ENCODE assay signal across 12 cellular contexts in genomic region chr2:73020657-73021370, GRCh38. TPM values are rescaled to one million over a fixed set of nuclear protein-coding genes. Genes with fewer than 3 reads are reported as not detected.
DNase-seq lines count a peak whose midpoint lies in the region; ATAC-seq and TF ChIP-seq lines count a peak whose summit lies in the region.
"Had no signal": no experiment of that assay in that cellular context is flagged by ENCODE, and none has a peak within 500 bp of the region (broad histone marks: within the 10 kb centered on the region; RNA-seq: fewer than 3 reads in every experiment).

No MANE protein-coding gene starts in this region.

- no peak for ATAC-seq in HG03460 (IDR thresholded peaks at IDR 0.05; ENCODE audit: unreplicated experiment)
- no peak for ATAC-seq in right cardiac atrium

- H3K9me3 ChIP-seq in right cardiac atrium (ENCODE audit: control insufficient read depth, low read length) = no peaks in the 10 kb centered on the region
- H3K9me3 ChIP-seq: esophagus muscularis mucosa, Peyer's patch had no signal

- intact Hi-C loops in right cardiac atrium (cut with DNase I) = no loop called here

- no peaks in the 10 kb centered on the region for H3K4me1 ChIP-seq in right cardiac atrium (ENCODE audit: control insufficient read depth, insufficient read depth, low read length)
- H3K4me1 ChIP-seq: esophagus muscularis mucosa, Peyer's patch had no signal

- DNase-seq in EL (peak; percentile 91), SK-N-DZ (ENCODE audit: low spot score) (peak; percentile 43), fibroblast of pulmonary artery (ENCODE audit: low read depth) (peak; percentile 64), retinal pigment epithelial cell (ENCODE audit: low read depth) (peak; percentile 56), ecto neural progenitor cell (ENCODE audit: low spot score) (no peak), right cardiac atrium (no peak), NCI-H69 (lab: John Stamatoyannopoulos, UW) (no peak)
- DNase-seq: DND-41, NCI-H2029 had no signal

- H3K4me3 ChIP-seq in fibroblast of pulmonary artery (replicated peaks; ENCODE audit: low read depth, low read length) (no peak overlapping the region), retinal pigment epithelial cell (ENCODE audit: low read length) (no peak overlapping the region), right cardiac atrium (ENCODE audit: low read length) (no peak overlapping the region)
- H3K4me3 ChIP-seq: esophagus muscularis mucosa, Peyer's patch had no signal

- TF ChIP-seq CTCF in fibroblast of pulmonary artery (IDR thresholded peaks at IDR 0.05; ENCODE audit: low read length, missing control alignments) (no peak), retinal pigment epithelial cell (conservative IDR thresholded peaks at IDR 0.05; ENCODE audit: low read depth, low read length) (no peak)

- no peaks in the 10 kb centered on the region for H3K27me3 ChIP-seq in right cardiac atrium (ENCODE audit: control insufficient read depth, insufficient read depth)
- H3K27me3 ChIP-seq: esophagus muscularis mucosa, Peyer's patch had no signal

- no peak overlapping the region for H3K27ac ChIP-seq in right cardiac atrium (ENCODE audit: low read length)
- H3K27ac ChIP-seq: esophagus muscularis mucosa, Peyer's patch had no signal

- 87% methylated on average over 12 of the region's 12 CpGs for WGBS in right cardiac atrium

RNA-seq across cellular contexts. Expression of gene SFXN5, which starts 50.7 kb away (rescaled TPM):
- polyA plus RNA-seq in SK-N-DZ (2014; cell fraction: cytosol; rRNA removed) = 10.3 and 14.5 TPM in 2 replicates
- polyA plus RNA-seq in SK-N-DZ (2014; cell fraction: nucleus; rRNA removed) = 29.5 and 36.3 TPM in 2 replicates
- 10 to 100 TPM; 10.1 to 12.1 (median 10.8) TPM for total RNA-seq in right cardiac atrium
- polyA plus RNA-seq in right cardiac atrium = 7.6 TPM

Comparison
In these comparisons a context has a peak if more than half of its experiments do, and no peak if none do; other contexts are left out.
1. DNase-seq: peak in EL (single experiment), SK-N-DZ (single experiment), fibroblast of pulmonary artery (single experiment) and retinal pigment epithelial cell (single experiment); none in ecto neural progenitor cell (single experiment), right cardiac atrium (0 of 3) and NCI-H69 (single experiment).